Comparison of ENCODE assay signal across 10 cellular contexts in genomic region chr2:235051436-235052260, GRCh38.
DNase-seq lines count a peak whose midpoint lies in the region; ATAC-seq and TF ChIP-seq lines count a peak whose summit lies in the region.
"Had no signal": no experiment of that assay in that cellular context is flagged by ENCODE, and none has a peak within 500 bp of the region (broad histone marks: within the 10 kb centered on the region; RNA-seq: fewer than 3 reads in every experiment).

No MANE protein-coding gene starts in this region.

- peaks cover 0 to 5% of the 10 kb centered on the region in 2 donors for H3K4me1 ChIP-seq in breast epithelium

- H3K9me3 ChIP-seq in breast epithelium, result no peaks in the 10 kb centered on the region

- peak overlapping the region; percentile 57 for H3K4me3 Mint-ChIP-seq in HFFc6
- H3K4me3 Mint-ChIP-seq: activated naive CD4-positive, alpha-beta T cell treated with anti-CD3 and anti-CD28 coated beads for 36 hours had no signal

- H3K27ac ChIP-seq in breast epithelium (peak overlapping the region; percentile 46 to 90), layer of hippocampus (ENCODE audit: low read depth, low read length) (peak overlapping the region; percentile 68), skin epidermis (peak overlapping the region in 12 of 21 experiments; percentile 1 to 66 (median 41))

- TF ChIP-seq CTCF in HFFc6 (IDR thresholded peaks at IDR 0.05) (no peak), breast epithelium (IDR thresholded peaks at IDR 0.05) (no peak)

- H3K27ac Mint-ChIP-seq in HFFc6, result peak overlapping the region; percentile 84
- H3K27ac Mint-ChIP-seq: activated naive CD4-positive, alpha-beta T cell treated with anti-CD3 and anti-CD28 coated beads for 36 hours had no signal

- DNase-seq in HFFc6 (peak; percentile 52), breast epithelium (ENCODE audit: low spot score in 2 of 2) (peak in 1 of 2 donors; percentile 47), NCI-H187 (lab: John Stamatoyannopoulos, UW) (no peak), NCI-H1694 (lab: John Stamatoyannopoulos, UW) (no peak)
- DNase-seq: activated naive CD4-positive, alpha-beta T cell treated with anti-CD3 and anti-CD28 coated beads for 36 hours; stimulated activated CD8-positive, alpha-beta memory T cell treated with anti-CD3 and anti-CD28 coated beads, Interleukin-4, amount 100 ng/mL, for 48 hours had no signal

- intact Hi-C loops in breast epithelium (cut with DNase I; ENCODE audit: low total_unique reads), result no loop called here

- no peaks in the 10 kb centered on the region for H3K36me3 ChIP-seq in breast epithelium

- 0 out of 2 replicates have a peak, but pooled peaks cover 3% of the 10 kb centered on the region for H3K9me3 Mint-ChIP-seq in HFFc6
- H3K9me3 Mint-ChIP-seq: activated naive CD4-positive, alpha-beta T cell treated with anti-CD3 and anti-CD28 coated beads for 36 hours had no signal

- H3K27me3 ChIP-seq in breast epithelium (no peaks in the 10 kb centered on the region), layer of hippocampus (ENCODE audit: control insufficient read depth, insufficient read depth, low read length) (no peaks in the 10 kb centered on the region)

- no peak for TF ChIP-seq POLR2A in breast epithelium (IDR thresholded peaks at IDR 0.05)

- peaks cover 39% of the 10 kb centered on the region for H3K27me3 Mint-ChIP-seq in HFFc6 (ENCODE audit: insufficient read depth)

- ATAC-seq in HG02981 (IDR thresholded peaks at IDR 0.05; ENCODE audit: unreplicated experiment), result no peak
- no peak for ATAC-seq in HG03442 (IDR thresholded peaks at IDR 0.05; ENCODE audit: unreplicated experiment)

- H3K4me3 ChIP-seq in breast epithelium (no peak overlapping the region), skin epidermis (no peak overlapping the region)

- H3K36me3 Mint-ChIP-seq in HFFc6 (ENCODE audit: low read depth), result peaks cover 80% of the 10 kb centered on the region

- H3K4me1 Mint-ChIP-seq in HFFc6 (ENCODE audit: low read depth), result peaks cover 52% of the 10 kb centered on the region
